Comparison of ENCODE assay signal across 8 cellular contexts in genomic region chr13:97574926-97575325, GRCh38.
DNase-seq lines count a peak whose midpoint lies in the region; ATAC-seq, FAIRE-seq and TF ChIP-seq lines count a peak whose summit lies in the region.

No MANE protein-coding gene starts in this region.

- no peaks in the 10 kb centered on the region for H3K36me3 ChIP-seq in PC-3 (ENCODE audit: low read depth, low read length)

- no peaks in the 10 kb centered on the region for H3K27me3 ChIP-seq in PC-3 (ENCODE audit: low read length)

- peak; percentile 31 for TF ChIP-seq CTCF in D721Med (IDR thresholded peaks at IDR 0.05; ENCODE audit: insufficient read depth, missing control alignments)
- peak; percentile 72 for TF ChIP-seq CTCF in PC-3 (conservative IDR thresholded peaks at IDR 0.05; ENCODE audit: low read depth, low read length)

- H4K20me1 ChIP-seq in PC-3 (ENCODE audit: low read length): no peaks in the 10 kb centered on the region

- H2AFZ ChIP-seq in PC-3 (ENCODE audit: low read length): no peak overlapping the region

- H3K4me3 ChIP-seq in PC-3 (ENCODE audit: low read length): no peak overlapping the region

- no peaks in the 10 kb centered on the region for H3K79me2 ChIP-seq in PC-3 (ENCODE audit: low read length)

- BruUV-seq in PC-3 (replicated peaks; lab: Mats Ljungman, UMichigan): no TSS peak

- no peak overlapping the region for H3K27ac ChIP-seq in PC-3 (ENCODE audit: low read length)

- no peaks in the 10 kb centered on the region for H3K9me3 ChIP-seq in PC-3 (ENCODE audit: low read length)

- peak; percentile 38 for FAIRE-seq in D721Med (lab: Jason Lieb, UNC)

- DNase-seq in D721Med (ENCODE audit: insufficient read length, low spot score) (no peak), PC-3 (peak; percentile 59), globus pallidus (ENCODE audit: low spot score) (peak; percentile 19), NCI-H1105 (lab: John Stamatoyannopoulos, UW) (no peak), dedifferentiated amniotic fluid mesenchymal stem cell (ENCODE audit: extremely low spot score) (no peak), NCI-H2107 (lab: John Stamatoyannopoulos, UW) (no peak)

- no peak overlapping the region for H3K9ac ChIP-seq in PC-3 (ENCODE audit: low read length)

- intact Hi-C loops in PC-3 (cut with micrococcal nuclease): loop anchor here (2.0 to 10.0 kb wide), 4 partner anchors 73 to 560 kb away; no protein-coding TSS in a partner anchor

- no peak overlapping the region for H3K4me2 ChIP-seq in PC-3 (ENCODE audit: low read length)

- CTCF ChIA-PET in PC-3 (lab: Charles Lee): interaction anchor here (0.6 kb wide), 1 partner anchor 158 kb away, joined by 3 read pairs; no protein-coding TSS in a partner anchor

- no peaks in the 10 kb centered on the region for H3K4me1 ChIP-seq in PC-3 (ENCODE audit: insufficient read depth, low read length)

- no peaks in the 10 kb centered on the region for H3K9me2 ChIP-seq in PC-3 (replicated peaks; ENCODE audit: low read length)

- ATAC-seq in GM21717 (IDR thresholded peaks at IDR 0.05; ENCODE audit: unreplicated experiment): peak; percentile 61
- ATAC-seq in PC-3: peak; percentile 91
- no peak for ATAC-seq in GM19324 (IDR thresholded peaks at IDR 0.05; ENCODE audit: low FRiP score, unreplicated experiment)

- H3F3A ChIP-seq in PC-3 (ENCODE audit: low read length, unreplicated experiment): no peaks in the 10 kb centered on the region

- POLR2A ChIA-PET in PC-3 (lab: Charles Lee; ENCODE audit: unreplicated experiment): no interaction called here

Comparison
In these comparisons a context has a peak if more than half of its experiments do, and no peak if none do; other contexts are left out.
1. DNase-seq: peak in PC-3 (single experiment) and globus pallidus (single experiment); none in D721Med (single experiment), NCI-H1105 (single experiment), dedifferentiated amniotic fluid mesenchymal stem cell (single experiment) and NCI-H2107 (single experiment).